17 cellular contexts compared by ENCODE assay signal in the genomic region with DNA sequence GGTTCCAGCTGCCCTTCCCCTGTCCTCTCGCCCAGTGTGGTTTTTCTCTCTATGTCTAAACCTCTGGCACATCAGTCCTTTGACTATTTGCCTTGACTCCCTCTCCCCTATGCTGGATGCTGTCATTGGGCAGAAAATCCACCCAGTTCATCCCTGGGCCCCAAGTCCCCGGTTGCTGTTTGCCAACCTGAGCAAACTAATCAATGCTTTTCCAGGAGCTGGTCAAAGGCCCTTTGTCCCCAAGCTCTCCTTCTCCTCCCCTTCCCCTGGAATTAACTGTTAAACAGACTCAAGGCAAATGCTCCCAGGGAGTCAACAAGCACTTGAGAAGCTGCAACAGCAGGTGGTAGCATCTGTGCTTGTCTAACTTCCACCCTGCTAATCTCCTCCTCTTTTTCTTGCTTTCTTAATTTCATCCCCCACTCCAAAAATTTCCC.
DNase-seq lines count a peak whose midpoint lies in the region; ATAC-seq and TF ChIP-seq lines count a peak whose summit lies in the region.
"Had no signal": no experiment of that assay in that cellular context is flagged by ENCODE, and none has a peak within 500 bp of the region (broad histone marks: within the 10 kb centered on the region; RNA-seq: fewer than 3 reads in every experiment).

No MANE protein-coding gene starts in this region.

- ATAC-seq in right lobe of liver: peak; percentile 84 to 93 (median 91)
- no peak for ATAC-seq in HG03378 (IDR thresholded peaks at IDR 0.05; ENCODE audit: unreplicated experiment)
- no peak for ATAC-seq in upper lobe of right lung

- H3K4me1 ChIP-seq in HEK293 (ENCODE audit: control insufficient read depth, insufficient read depth, low read length) (peaks cover 3% of the 10 kb centered on the region; the same call in 1 of the 2 replicates), right lobe of liver (peaks cover 0 to 27% (median 8%) of the 10 kb centered on the region in 4 donors), upper lobe of right lung (no peaks in the 10 kb centered on the region)
- H3K4me1 ChIP-seq: SJSA1 had no signal

- no peak overlapping the region for H3K4me3 ChIP-seq in HEK293 (ENCODE audit: low read depth, low read length)
- H3K4me3 ChIP-seq in WERI-Rb-1 (ENCODE audit: low read depth, low read length): no peak overlapping the region
- no peak overlapping the region for H3K4me3 ChIP-seq in right lobe of liver
- no peak overlapping the region for H3K4me3 ChIP-seq in upper lobe of right lung
- H3K4me3 ChIP-seq: BLaER1 treated with 17β-estradiol and CSF1 and Interleukin-3, amounts not matched to agents 10 nM and 100 nM; MG63; SJSA1 had no signal

- H3K27me3 ChIP-seq in WERI-Rb-1 (ENCODE audit: insufficient read depth, low read depth, severe bottlenecking) (no peaks in the 10 kb centered on the region), right lobe of liver (no peaks in the 10 kb centered on the region), upper lobe of right lung (no peaks in the 10 kb centered on the region)
- H3K27me3 ChIP-seq: BLaER1 treated with 17β-estradiol and CSF1 and Interleukin-3, amounts not matched to agents 10 nM and 100 nM; MG63; SJSA1 had no signal

- no peak for TF ChIP-seq POLR2A in right lobe of liver (IDR thresholded peaks at IDR 0.05)

- no peaks in the 10 kb centered on the region for H3K36me3 ChIP-seq in HEK293 (ENCODE audit: control insufficient read depth in 2 of 2, insufficient read depth in 1 of 2, low read length in 2 of 2)
- no peaks in the 10 kb centered on the region for H3K36me3 ChIP-seq in WERI-Rb-1
- no peaks in the 10 kb centered on the region for H3K36me3 ChIP-seq in right lobe of liver
- no peaks in the 10 kb centered on the region for H3K36me3 ChIP-seq in upper lobe of right lung
- H3K36me3 ChIP-seq: BLaER1 treated with 17β-estradiol and CSF1 and Interleukin-3, amounts not matched to agents 10 nM and 100 nM; MG63; SJSA1 had no signal

- TF ChIP-seq CTCF in HEK293 (tag by site-specific recombination; IDR thresholded peaks at IDR 0.05): no peak
- no peak for TF ChIP-seq CTCF in WERI-Rb-1 (IDR thresholded peaks at IDR 0.05; ENCODE audit: low read depth, low read length)
- TF ChIP-seq CTCF in right lobe of liver (IDR thresholded peaks at IDR 0.05): no peak
- TF ChIP-seq CTCF in upper lobe of right lung (IDR thresholded peaks at IDR 0.05): no peak

- CTCF ChIA-PET in HEK293 (lab: Yijun Ruan, JAX): interaction anchor here (0.6 to 3.1 kb wide), 6 partner anchors 18 to 134 kb away, joined by 3 to 16 read pairs (median 4); no protein-coding TSS in a partner anchor

- intact Hi-C loops in right lobe of liver (cut with DNase I): loop anchor here in 1 of 2 donors (10.0 kb wide), 1 partner anchor 341 kb away; no protein-coding TSS in a partner anchor
- intact Hi-C loops in upper lobe of right lung (cut with DNase I): no loop called here

- DNase-seq in DMS 273 (lab: John Stamatoyannopoulos, UW; ENCODE audit: unreplicated experiment) (peak; percentile 70), DMS 273 treated with DMSO at 0.1 percent for 48 hours (lab: John Stamatoyannopoulos, UW) (no peak), WERI-Rb-1 (peak; percentile 60), right lobe of liver (peak; percentile 46 to 80 (median 69)), RPMI8226 (no peak), upper lobe of right lung (no peak)
- DNase-seq: DMS153, MG63, NCI-H2081 treated with DMSO at 0.1 percent for 48 hours, NCI-H446 treated with DMSO at 0.1 percent for 48 hours, SW 1271 had no signal

- 63% methylated on average over 2 of the region's 2 CpGs for WGBS in right lobe of liver (ENCODE audit: insufficient coverage, low coverage, low lambda C conversion rate, missing lambda C conversion rate)

- H3K9me3 ChIP-seq in HEK293 (ENCODE audit: control insufficient read depth, insufficient read depth, low read depth, low read length): no peaks in the 10 kb centered on the region
- H3K9me3 ChIP-seq in WERI-Rb-1 (ENCODE audit: severe bottlenecking): peaks cover 6% of the 10 kb centered on the region
- H3K9me3 ChIP-seq in right lobe of liver: no peaks in the 10 kb centered on the region
- no peaks in the 10 kb centered on the region for H3K9me3 ChIP-seq in upper lobe of right lung
- H3K9me3 ChIP-seq: BLaER1 treated with 17β-estradiol and CSF1 and Interleukin-3, amounts not matched to agents 10 nM and 100 nM; MG63; SJSA1 had no signal

- H3K27ac ChIP-seq in HEK293 (ENCODE audit: extremely low read depth, low read depth, low read length) (no peak overlapping the region), WERI-Rb-1 (peak overlapping the region; percentile 79), right lobe of liver (peak overlapping the region in 2 of 3 donors; percentile 25 to 52), upper lobe of right lung (no peak overlapping the region)
- H3K27ac ChIP-seq: 22Rv1; BLaER1 treated with 17β-estradiol and CSF1 and Interleukin-3, amounts not matched to agents 10 nM and 100 nM; KMS-11; SJSA1 had no signal

- POLR2A ChIA-PET in HEK293 (lab: Yijun Ruan, JAX): no interaction called here

TF ChIP-seq in HEK293, 187 proteins besides CTCF, POLR2A, EP300 and RAD21:
- TF ChIP-seq SP2 (tag by site-specific recombination; IDR thresholded peaks at IDR 0.05) (no peak), ZNF658 (tag by site-specific recombination; IDR thresholded peaks at IDR 0.05) (no peak), ZNF19 (tag by site-specific recombination; IDR thresholded peaks at IDR 0.05; ENCODE audit: low read depth) (no peak), ZIC2 (tag by site-specific recombination; IDR thresholded peaks at IDR 0.05) (0 out of 2 replicates have a peak, but pooled peaks have one; percentile 9), ZNF48 (tag by site-specific recombination; IDR thresholded peaks at IDR 0.05) (no peak)

Comparison
In these comparisons a context has a peak if more than half of its experiments do, and no peak if none do; other contexts are left out.
1. DNase-seq: peak in DMS 273 (single experiment), WERI-Rb-1 (single experiment) and right lobe of liver (3 of 3); none in DMS 273 treated with DMSO at 0.1 percent for 48 hours (single experiment), RPMI8226 (single experiment) and upper lobe of right lung (single experiment).
2. H3K27ac ChIP-seq: peak in WERI-Rb-1 (single experiment) and right lobe of liver (2 of 3); none in HEK293 (single experiment) and upper lobe of right lung (single experiment).
3. ATAC-seq: peak in right lobe of liver (4 of 4); none in HG03378 (single experiment) and upper lobe of right lung (single experiment).